ENCODE assay signal across 8 cellular contexts in genomic region chr11:11155962-11156815, GRCh38.
A peak's percentile ranks its signal among the peaks of the same experiment; 100 is the strongest.
DNase-seq lines count a peak whose midpoint lies in the region; ATAC-seq and TF ChIP-seq lines count a peak whose summit lies in the region.

No MANE protein-coding gene starts in this region.

- H3K27me3 Mint-ChIP-seq in activated CD4-positive, alpha-beta memory T cell treated with anti-CD3 and anti-CD28 coated beads for 36 hours: no peaks in the 10 kb centered on the region

- H3K36me3 ChIP-seq in fibroblast of lung (ENCODE audit: control insufficient read depth, insufficient read depth, low read length): no peaks in the 10 kb centered on the region

- no peak overlapping the region for H3K27ac ChIP-seq in fibroblast of lung (ENCODE audit: insufficient read depth, low read length)

- peaks cover 7% of the 10 kb centered on the region for H3K27me3 ChIP-seq in fibroblast of lung (ENCODE audit: control insufficient read depth, insufficient read depth, low read length)

- TF ChIP-seq CTCF in AG10803 (conservative IDR thresholded peaks at IDR 0.05; ENCODE audit: low read length) (peak; percentile 32), fibroblast of lung (conservative IDR thresholded peaks at IDR 0.05 in 1 of 2, IDR thresholded peaks at IDR 0.05 in 1 of 2; ENCODE audit: low read depth in 1 of 2, low read length in 2 of 2) (peak; percentile 28 to 51)

- DNase-seq in AG10803 (ENCODE audit: low read depth) (no peak), HEK293T (ENCODE audit: extremely low spot score) (peak; percentile 75), fibroblast of lung (ENCODE audit: low read depth in 2 of 2) (no peak), DMS153 treated with DMSO at 0.1 percent for 48 hours (lab: John Stamatoyannopoulos, UW; ENCODE audit: unreplicated experiment) (no peak), COR-L47 (lab: John Stamatoyannopoulos, UW) (no peak)
- peak; percentile 77 for DNase-seq in activated CD4-positive, alpha-beta memory T cell treated with anti-CD3 and anti-CD28 coated beads for 36 hours
- DNase-seq in stimulated activated CD4-positive, alpha-beta T cell treated with anti-CD3 and anti-CD28 coated beads, TNF-alpha, amount 100 ng/mL, for 48 hours (ENCODE audit: low read depth in 3 of 3): peak; percentile 26 to 45 (median 40)

- POLR2A ChIA-PET in HEK293T (lab: Yijun Ruan, JAX): no interaction called here
- POLR2A ChIA-PET in activated CD4-positive, alpha-beta memory T cell treated with anti-CD3 and anti-CD28 coated beads for 36 hours (lab: Charles Lee): no interaction called here

- no peaks in the 10 kb centered on the region for H3K36me3 Mint-ChIP-seq in activated CD4-positive, alpha-beta memory T cell treated with anti-CD3 and anti-CD28 coated beads for 36 hours

- H3K4me3 Mint-ChIP-seq in activated CD4-positive, alpha-beta memory T cell treated with anti-CD3 and anti-CD28 coated beads for 36 hours: peak overlapping the region; percentile 69

- H3K4me2 ChIP-seq in fibroblast of lung (ENCODE audit: extremely low read depth, insufficient read depth, low read length): no peak overlapping the region

- H3K9me3 ChIP-seq in fibroblast of lung (ENCODE audit: control insufficient read depth, insufficient read depth, low read depth, low read length): no peaks in the 10 kb centered on the region

- CTCF ChIA-PET in HEK293T (lab: Yijun Ruan, JAX): interaction anchor here (0.7 to 1.6 kb wide), 6 partner anchors 12 to 632 kb away, joined by 3 to 5 read pairs (median 3); no protein-coding TSS in a partner anchor
- CTCF ChIA-PET in activated CD4-positive, alpha-beta memory T cell treated with anti-CD3 and anti-CD28 coated beads for 36 hours (lab: Charles Lee): interaction anchor here (0.7 to 4.6 kb wide), 14 partner anchors 9 to 631 kb away, joined by 3 to 31 read pairs (median 6); no protein-coding TSS in a partner anchor

- H3K4me3 ChIP-seq in AG10803 (ENCODE audit: low read length) (no peak overlapping the region), fibroblast of lung (replicated peaks in 1 of 4; ENCODE audit: control extremely low read depth in 1 of 4, insufficient read depth in 1 of 4, low read depth in 3 of 4, low read length in 4 of 4) (no peak overlapping the region)

- ATAC-seq in HG03565 (IDR thresholded peaks at IDR 0.05; ENCODE audit: unreplicated experiment): no peak

- peaks cover 16% of the 10 kb centered on the region for H3K4me1 Mint-ChIP-seq in activated CD4-positive, alpha-beta memory T cell treated with anti-CD3 and anti-CD28 coated beads for 36 hours (ENCODE audit: low read depth)

- H3K9ac ChIP-seq in fibroblast of lung (ENCODE audit: insufficient read depth, low read length): no peak overlapping the region

- intact Hi-C loops in activated CD4-positive, alpha-beta memory T cell treated with anti-CD3 and anti-CD28 coated beads for 36 hours (cut with micrococcal nuclease): loop anchor here (2.0 to 10.0 kb wide), 5 partner anchors 15 to 631 kb away; no protein-coding TSS in a partner anchor

- no peaks in the 10 kb centered on the region for H4K20me1 ChIP-seq in fibroblast of lung (ENCODE audit: control insufficient read depth, extremely low read depth, insufficient read depth, low read length)

- H3K4me1 ChIP-seq in fibroblast of lung (ENCODE audit: control insufficient read depth, extremely low read depth, insufficient read depth, low read length): no peaks in the 10 kb centered on the region

- peak overlapping the region; percentile 77 for H3K27ac Mint-ChIP-seq in activated CD4-positive, alpha-beta memory T cell treated with anti-CD3 and anti-CD28 coated beads for 36 hours

- peaks cover 4% of the 10 kb centered on the region for H3K9me3 Mint-ChIP-seq in activated CD4-positive, alpha-beta memory T cell treated with anti-CD3 and anti-CD28 coated beads for 36 hours

- H3K79me2 ChIP-seq in fibroblast of lung (ENCODE audit: control insufficient read depth, insufficient read depth, low read length): no peaks in the 10 kb centered on the region

- H2AFZ ChIP-seq in fibroblast of lung (ENCODE audit: low read length): no peak overlapping the region

TF ChIP-seq in HEK293T, 16 proteins besides CTCF, POLR2A, EP300 and RAD21:
- no peak for TF ChIP-seq SP1 (IDR thresholded peaks at IDR 0.05)
- TF ChIP-seq BHLHE40 (IDR thresholded peaks at IDR 0.05; ENCODE audit: borderline replicate concordance): no peak
- no peak for TF ChIP-seq ELF4 (IDR thresholded peaks at IDR 0.05)
- no peak for TF ChIP-seq FOXA1 (IDR thresholded peaks at IDR 0.05)
- no peak for TF ChIP-seq PKNOX1 (IDR thresholded peaks at IDR 0.05)
- no peak for TF ChIP-seq ARNT (IDR thresholded peaks at IDR 0.05)
- TF ChIP-seq L3MBTL2 (conservative IDR thresholded peaks at IDR 0.05): no peak
- TF ChIP-seq FOXK2 (IDR thresholded peaks at IDR 0.05): no peak
- TF ChIP-seq ZNF384 (IDR thresholded peaks at IDR 0.05): no peak
- no peak for TF ChIP-seq CTBP1 (IDR thresholded peaks at IDR 0.05; ENCODE audit: borderline replicate concordance)
- TF ChIP-seq FOXM1 (IDR thresholded peaks at IDR 0.05; ENCODE audit: borderline replicate concordance): no peak

Comparison
In these comparisons a context has a peak if more than half of its experiments do, and no peak if none do; other contexts are left out.
1. DNase-seq: peak in HEK293T (single experiment), activated CD4-positive, alpha-beta memory T cell treated with anti-CD3 and anti-CD28 coated beads for 36 hours (single experiment) and stimulated activated CD4-positive, alpha-beta T cell treated with anti-CD3 and anti-CD28 coated beads, TNF-alpha, amount 100 ng/mL, for 48 hours (3 of 3); none in AG10803 (single experiment), fibroblast of lung (0 of 2), DMS153 treated with DMSO at 0.1 percent for 48 hours (single experiment) and COR-L47 (single experiment).